In the genomic region with DNA sequence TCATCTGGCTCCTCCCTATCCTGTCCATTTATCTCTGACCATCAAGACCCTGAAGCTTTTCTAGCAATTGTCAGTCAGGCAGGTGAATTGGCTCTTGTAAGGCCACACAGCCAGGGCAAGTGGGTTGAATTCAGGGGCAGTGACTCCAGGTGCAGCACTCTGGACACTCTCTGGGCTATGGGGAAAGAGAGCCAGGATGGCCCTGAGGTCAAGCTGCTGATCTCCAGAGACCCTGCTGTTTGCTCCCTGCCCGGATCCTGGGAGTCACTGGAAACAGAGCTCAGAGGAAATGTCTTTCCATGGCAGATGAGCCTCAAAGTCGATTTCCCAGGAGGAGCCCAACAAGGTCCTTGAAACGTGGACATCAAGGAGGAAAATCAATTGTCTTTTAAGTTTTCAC, we compare ENCODE assay signal across 1 cellular context.
TF ChIP-seq lines count a peak whose summit lies in the region.

No MANE protein-coding gene starts in this region.

TF ChIP-seq in GM12878, 131 proteins besides CTCF, POLR2A, EP300 and RAD21 (continued from another document):
- TF ChIP-seq, protein P1, sequence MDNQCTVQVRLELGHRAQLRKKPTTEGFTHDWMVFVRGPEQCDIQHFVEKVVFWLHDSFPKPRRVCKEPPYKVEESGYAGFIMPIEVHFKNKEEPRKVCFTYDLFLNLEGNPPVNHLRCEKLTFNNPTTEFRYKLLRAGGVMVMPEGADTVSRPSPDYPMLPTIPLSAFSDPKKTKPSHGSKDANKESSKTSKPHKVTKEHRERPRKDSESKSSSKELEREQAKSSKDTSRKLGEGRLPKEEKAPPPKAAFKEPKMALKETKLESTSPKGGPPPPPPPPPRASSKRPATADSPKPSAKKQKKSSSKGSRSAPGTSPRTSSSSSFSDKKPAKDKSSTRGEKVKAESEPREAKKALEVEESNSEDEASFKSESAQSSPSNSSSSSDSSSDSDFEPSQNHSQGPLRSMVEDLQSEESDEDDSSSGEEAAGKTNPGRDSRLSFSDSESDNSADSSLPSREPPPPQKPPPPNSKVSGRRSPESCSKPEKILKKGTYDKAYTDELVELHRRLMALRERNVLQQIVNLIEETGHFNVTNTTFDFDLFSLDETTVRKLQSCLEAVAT (IDR thresholded peaks at IDR 0.05): no peak
- no peak for TF ChIP-seq NR2F1 (conservative IDR thresholded peaks at IDR 0.05)
